Comparison of ENCODE assay signal across 23 cellular contexts in the genomic region with DNA sequence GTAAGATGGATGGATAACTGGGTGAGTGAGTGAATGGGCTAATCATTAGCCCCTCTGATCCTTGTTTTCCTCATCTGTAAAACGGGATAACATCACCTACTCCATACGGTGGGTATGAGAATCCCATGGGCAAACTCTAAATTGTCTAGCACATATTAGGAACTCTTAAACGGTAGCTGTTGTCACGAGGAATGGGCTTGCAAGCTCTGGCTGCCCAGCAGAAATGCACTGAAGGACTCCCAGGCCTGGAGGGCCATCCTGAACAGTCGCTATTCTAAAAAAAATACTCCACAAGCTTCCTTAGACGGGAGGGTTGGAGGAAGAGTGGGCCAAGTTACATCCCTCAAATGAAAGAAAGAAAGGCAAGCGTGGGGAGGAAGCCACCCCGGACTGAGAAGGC. TPM values are rescaled to one million over a fixed set of nuclear protein-coding genes. Genes with fewer than 3 reads are reported as not detected.
DNase-seq lines count a peak whose midpoint lies in the region; ATAC-seq and TF ChIP-seq lines count a peak whose summit lies in the region.
"Had no signal": no experiment of that assay in that cellular context is flagged by ENCODE, and none has a peak within 500 bp of the region (broad histone marks: within the 10 kb centered on the region; RNA-seq: fewer than 3 reads in every experiment).

No MANE protein-coding gene starts in this region.

- no peak overlapping the region for H3K9ac ChIP-seq in mammary epithelial cell (ENCODE audit: insufficient read depth, low read length)

- no peaks in the 10 kb centered on the region for H3K9me3 Mint-ChIP-seq in activated CD8-positive, alpha-beta T cell treated with anti-CD3 and anti-CD28 coated beads, Interleukin-2, amount 10 ng/mL, durations not matched to agents 7 days and 5 days (ENCODE audit: insufficient read depth)
- H3K9me3 Mint-ChIP-seq in activated CD8-positive, alpha-beta T cell treated with anti-CD3 and anti-CD28 coated beads for 36 hours = no peaks in the 10 kb centered on the region
- H3K9me3 Mint-ChIP-seq in WTC11 (no peaks in the 10 kb centered on the region), type B pancreatic cell (peaks cover 6% of the 10 kb centered on the region)
- H3K9me3 Mint-ChIP-seq: CD4-positive, alpha-beta T cell had no signal

- H3K9me3 ChIP-seq in iPS-18c (ENCODE audit: control insufficient read depth, insufficient read depth, low read length) (no peaks in the 10 kb centered on the region), mammary epithelial cell (replicated peaks; ENCODE audit: insufficient read depth, low read length) (no peaks in the 10 kb centered on the region)
- H3K9me3 ChIP-seq: psoas muscle, thoracic aorta, uterus had no signal

- CTCF ChIA-PET in activated CD8-positive, alpha-beta T cell treated with anti-CD3 and anti-CD28 coated beads, Interleukin-2, amount 10 ng/mL, durations not matched to agents 7 days and 5 days (lab: Charles Lee) = no interaction called here
- CTCF ChIA-PET in activated CD8-positive, alpha-beta T cell treated with anti-CD3 and anti-CD28 coated beads for 36 hours (lab: Charles Lee) = no interaction called here
- CTCF ChIA-PET in WTC11 (lab: Charles Lee) = interaction anchor here (1.2 to 1.3 kb wide), 2 partner anchors 37 to 53 kb away, joined by 3 to 4 read pairs; no protein-coding TSS in a partner anchor
- CTCF ChIA-PET in mammary epithelial cell (lab: Charles Lee; ENCODE audit: low non-redundant PET) = no interaction called here

- H3K27ac ChIP-seq in mammary epithelial cell (ENCODE audit: insufficient read depth, low read depth, low read length) = no peak overlapping the region
- H3K27ac ChIP-seq: epithelial cell of prostate, psoas muscle, thoracic aorta, uterus had no signal

- H3K27me3 Mint-ChIP-seq in activated CD8-positive, alpha-beta T cell treated with anti-CD3 and anti-CD28 coated beads, Interleukin-2, amount 10 ng/mL, durations not matched to agents 7 days and 5 days (ENCODE audit: low read depth) = peaks cover 89% of the 10 kb centered on the region
- peaks cover 87% of the 10 kb centered on the region for H3K27me3 Mint-ChIP-seq in activated CD8-positive, alpha-beta T cell treated with anti-CD3 and anti-CD28 coated beads for 36 hours
- H3K27me3 Mint-ChIP-seq in WTC11 (ENCODE audit: low read depth) = peaks cover 100% of the 10 kb centered on the region
- peaks cover 100% of the 10 kb centered on the region for H3K27me3 Mint-ChIP-seq in type B pancreatic cell

- in situ Hi-C loops in mammary epithelial cell (cut with MboI; ENCODE audit: low sequenced_read_pairs in 2 of 2) = no loop called here

- peaks cover 74% of the 10 kb centered on the region for H3K27me3 ChIP-seq in mammary epithelial cell (ENCODE audit: insufficient read depth, low read length)

- H3K4me3 ChIP-seq in iPS-18c (ENCODE audit: insufficient read depth, low read depth, low read length) (peak overlapping the region; percentile 49), mammary epithelial cell (replicated peaks in 1 of 3; ENCODE audit: insufficient read depth in 1 of 3, low read depth in 2 of 3, low read length in 3 of 3) (no peak overlapping the region)
- H3K4me3 ChIP-seq: lung, psoas muscle, thoracic aorta, uterus had no signal

- no peak for DNase-seq in activated CD8-positive, alpha-beta T cell treated with anti-CD3 and anti-CD28 coated beads, Interleukin-2, amount 10 ng/mL, durations not matched to agents 7 days and 5 days
- DNase-seq in activated CD8-positive, alpha-beta T cell treated with anti-CD3 and anti-CD28 coated beads for 36 hours = no peak
- no peak for DNase-seq in WTC11 (ENCODE audit: low spot score)
- no peak for DNase-seq in type B pancreatic cell (ENCODE audit: extremely low spot score, unreplicated experiment)
- DNase-seq in stimulated activated naive CD4-positive, alpha-beta T cell treated with Interleukin-2 at 50 U/mL for 16 hours (lab: John Stamatoyannopoulos, UW) = no peak
- no peak for DNase-seq in activated CD4-positive, alpha-beta T cell treated with anti-CD3 and anti-CD28 coated beads, Interleukin-2, amount 50 U/mL, for 1 hour
- DNase-seq in mammary epithelial cell = no peak
- DNase-seq: activated CD4-positive, alpha-beta T cell treated with anti-CD3 and anti-CD28 coated beads, Interleukin-2, amount 50 U/mL, for 4 hours; activated CD4-positive, CD25-positive, alpha-beta regulatory T cell; activated gamma-delta T cell; AML-193; CD4-positive, alpha-beta T cell; NCI-H526 treated with DMSO at 0.1 percent for 48 hours; psoas muscle; stimulated activated CD4-positive, alpha-beta T cell treated with anti-CD3 and anti-CD28 coated beads, Interleukin-4, amount 100 ng/mL, for 4 hours; stimulated activated naive CD4-positive, alpha-beta T cell; uterus had no signal

- WGBS in mammary epithelial cell (ENCODE audit: low coverage, missing lambda C conversion rate) = 0% methylated on average over 7 of the region's 8 CpGs

- H3K36me3 Mint-ChIP-seq in activated CD8-positive, alpha-beta T cell treated with anti-CD3 and anti-CD28 coated beads, Interleukin-2, amount 10 ng/mL, durations not matched to agents 7 days and 5 days (ENCODE audit: low read depth) = peaks cover 10% of the 10 kb centered on the region
- no peaks in the 10 kb centered on the region for H3K36me3 Mint-ChIP-seq in activated CD8-positive, alpha-beta T cell treated with anti-CD3 and anti-CD28 coated beads for 36 hours (ENCODE audit: low read depth)
- no peaks in the 10 kb centered on the region; the same call in 1 of the 2 replicates for H3K36me3 Mint-ChIP-seq in WTC11
- H3K36me3 Mint-ChIP-seq in type B pancreatic cell = no peaks in the 10 kb centered on the region

- peak overlapping the region; percentile 67 for H3K27ac Mint-ChIP-seq in activated CD8-positive, alpha-beta T cell treated with anti-CD3 and anti-CD28 coated beads, Interleukin-2, amount 10 ng/mL, durations not matched to agents 7 days and 5 days
- no peak overlapping the region for H3K27ac Mint-ChIP-seq in activated CD8-positive, alpha-beta T cell treated with anti-CD3 and anti-CD28 coated beads for 36 hours
- H3K27ac Mint-ChIP-seq in WTC11 (no peak overlapping the region), type B pancreatic cell (no peak overlapping the region)
- H3K27ac Mint-ChIP-seq: CD4-positive, alpha-beta T cell had no signal

- H3K4me1 ChIP-seq in mammary epithelial cell (ENCODE audit: insufficient read depth, low read length) = no peaks in the 10 kb centered on the region
- H3K4me1 ChIP-seq: psoas muscle, uterus had no signal

- H3K79me2 ChIP-seq in mammary epithelial cell (ENCODE audit: insufficient read depth, low read length) = no peaks in the 10 kb centered on the region

- POLR2A ChIA-PET in activated CD8-positive, alpha-beta T cell treated with anti-CD3 and anti-CD28 coated beads, Interleukin-2, amount 10 ng/mL, durations not matched to agents 7 days and 5 days (lab: Charles Lee) = no interaction called here
- POLR2A ChIA-PET in activated CD8-positive, alpha-beta T cell treated with anti-CD3 and anti-CD28 coated beads for 36 hours (lab: Charles Lee) = no interaction called here
- POLR2A ChIA-PET in WTC11 (lab: Charles Lee) = interaction anchor here (0.6 kb wide), 3 partner anchors 12 to 1518 kb away, joined by 3 read pairs; no protein-coding TSS in a partner anchor

- no peak overlapping the region for H2AFZ ChIP-seq in mammary epithelial cell (ENCODE audit: low read depth, low read length)

- no peak overlapping the region for H3K4me2 ChIP-seq in mammary epithelial cell (ENCODE audit: insufficient read depth, low read depth, low read length)

- TF ChIP-seq CTCF in activated CD8-positive, alpha-beta T cell treated with anti-CD3 and anti-CD28 coated beads for 36 hours (IDR thresholded peaks at IDR 0.05) = no peak
- TF ChIP-seq CTCF in WTC11 (IDR thresholded peaks at IDR 0.05) (no peak), type B pancreatic cell (conservative IDR thresholded peaks at IDR 0.05) (no peak), mammary epithelial cell (conservative IDR thresholded peaks at IDR 0.05 in 1 of 2, IDR thresholded peaks at IDR 0.05 in 1 of 2; ENCODE audit: extremely low read depth in 1 of 2, insufficient read depth in 1 of 2, low read depth in 1 of 2, low read length in 2 of 2) (no peak)

- intact Hi-C loops in activated CD8-positive, alpha-beta T cell treated with anti-CD3 and anti-CD28 coated beads for 36 hours (cut with micrococcal nuclease) = no loop called here
- intact Hi-C loops in mammary epithelial cell (cut with micrococcal nuclease) = no loop called here

- H3K4me1 Mint-ChIP-seq in activated CD8-positive, alpha-beta T cell treated with anti-CD3 and anti-CD28 coated beads, Interleukin-2, amount 10 ng/mL, durations not matched to agents 7 days and 5 days (ENCODE audit: low read depth) = peaks cover 6% of the 10 kb centered on the region
- H3K4me1 Mint-ChIP-seq in activated CD8-positive, alpha-beta T cell treated with anti-CD3 and anti-CD28 coated beads for 36 hours (ENCODE audit: low read depth) = no peaks in the 10 kb centered on the region
- H3K4me1 Mint-ChIP-seq in WTC11 = peaks cover 53% of the 10 kb centered on the region
- H3K4me1 Mint-ChIP-seq in type B pancreatic cell (ENCODE audit: unreplicated experiment) = peaks cover 5% of the 10 kb centered on the region

- peaks cover 3% of the 10 kb centered on the region for H4K20me1 ChIP-seq in mammary epithelial cell (ENCODE audit: insufficient read depth, low read length)

- no peak for ATAC-seq in activated CD8-positive, alpha-beta T cell treated with anti-CD3 and anti-CD28 coated beads, Interleukin-2, amount 10 ng/mL, durations not matched to agents 7 days and 5 days
- ATAC-seq in activated CD8-positive, alpha-beta T cell treated with anti-CD3 and anti-CD28 coated beads for 36 hours = no peak
- no peak for ATAC-seq in WTC11
- ATAC-seq: psoas muscle had no signal

- H3K36me3 ChIP-seq in mammary epithelial cell (ENCODE audit: insufficient read depth, low read length) = no peaks in the 10 kb centered on the region
- H3K36me3 ChIP-seq: thoracic aorta, uterus had no signal

- no peak overlapping the region for H3K4me3 Mint-ChIP-seq in activated CD8-positive, alpha-beta T cell treated with anti-CD3 and anti-CD28 coated beads, Interleukin-2, amount 10 ng/mL, durations not matched to agents 7 days and 5 days
- no peak overlapping the region for H3K4me3 Mint-ChIP-seq in activated CD8-positive, alpha-beta T cell treated with anti-CD3 and anti-CD28 coated beads for 36 hours
- H3K4me3 Mint-ChIP-seq in WTC11 (peak overlapping the region; percentile 77), type B pancreatic cell (peak overlapping the region; percentile 33)
- H3K4me3 Mint-ChIP-seq: CD4-positive, alpha-beta T cell had no signal

- dilution Hi-C loops in mammary epithelial cell (cut with HindIII; ENCODE audit: low sequenced_read_pairs) = no loop called here

- BruUV-seq in mammary epithelial cell (replicated peaks; lab: Mats Ljungman, UMichigan) = no TSS peak

TF ChIP-seq in WTC11, 78 proteins besides CTCF, POLR2A, EP300 and RAD21 (continues in another document):
- TF ChIP-seq ETV6 (CRISPR knock-in tag; IDR thresholded peaks at IDR 0.05) = no peak

RNA-seq across cellular contexts. Expression of a gene that starts 0.7 kb away (rescaled TPM):
- under 1 TPM in 1 of 2 experiments, not detected in 1; 0.13 TPM for total RNA-seq in activated CD8-positive, alpha-beta T cell treated with anti-CD3 and anti-CD28 coated beads, Interleukin-2, amount 10 ng/mL, durations not matched to agents 7 days and 5 days
- total RNA-seq in activated CD8-positive, alpha-beta T cell treated with anti-CD3 and anti-CD28 coated beads for 36 hours = not detected
- total RNA-seq in WTC11 (2021) (not detected in 3 replicates), type B pancreatic cell (ENCODE audit: low replicate concordance) (0.19 TPM in 1 of 2 replicates, not detected in the other), mammary epithelial cell (not detected)
- 0.02 TPM for polyA plus RNA-seq in mammary epithelial cell
- polyA minus RNA-seq in mammary epithelial cell = not detected
- total RNA-seq: chondrocyte, H4, psoas muscle, thoracic aorta had no signal

Comparison
In these comparisons a context has a peak if more than half of its experiments do, and no peak if none do; other contexts are left out.
1. H3K4me3 Mint-ChIP-seq: peak in WTC11 (single experiment) and type B pancreatic cell (single experiment); none in activated CD8-positive, alpha-beta T cell treated with anti-CD3 and anti-CD28 coated beads, Interleukin-2, amount 10 ng/mL, durations not matched to agents 7 days and 5 days (single experiment) and activated CD8-positive, alpha-beta T cell treated with anti-CD3 and anti-CD28 coated beads for 36 hours (single experiment).